Comparison of ENCODE assay signal across 11 cellular contexts in the genomic region with DNA sequence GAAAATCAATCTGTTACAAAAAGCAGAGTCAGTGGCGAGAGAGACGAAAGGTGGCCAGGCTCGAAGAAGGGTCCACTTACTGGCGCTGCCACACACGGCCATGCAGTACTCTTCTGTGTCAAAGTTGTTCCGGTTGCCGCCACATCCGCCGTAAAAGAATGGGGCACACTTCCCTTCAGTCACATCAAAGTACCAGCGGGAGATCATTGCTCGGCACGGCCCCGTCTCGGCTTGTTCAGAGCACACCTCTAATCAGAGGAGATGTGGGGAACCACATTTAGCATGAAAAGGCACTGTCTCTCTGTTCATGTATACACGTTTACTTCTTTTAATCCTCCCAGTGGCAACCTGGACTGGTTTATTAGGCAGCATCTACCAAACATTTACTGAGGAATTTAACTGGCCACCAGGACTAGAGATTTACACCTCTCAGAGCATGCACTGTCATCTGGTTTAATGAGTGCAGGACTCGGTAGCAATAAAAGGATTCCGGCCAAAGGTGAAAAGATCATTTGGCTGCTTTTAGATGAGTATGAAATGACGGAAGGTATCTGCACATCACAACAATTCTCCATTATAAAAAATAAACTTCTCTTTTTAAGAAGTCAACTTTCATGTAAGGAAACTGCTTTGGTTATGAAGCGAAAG.
DNase-seq lines count a peak whose midpoint lies in the region; ATAC-seq and TF ChIP-seq lines count a peak whose summit lies in the region.
"Had no signal": no experiment of that assay in that cellular context is flagged by ENCODE, and none has a peak within 500 bp of the region (broad histone marks: within the 10 kb centered on the region; RNA-seq: fewer than 3 reads in every experiment).

No MANE protein-coding gene starts in this region.

- H3K4me3 Mint-ChIP-seq in endodermal cell: no peak overlapping the region

- H3K4me1 Mint-ChIP-seq in endodermal cell: peaks cover 50% of the 10 kb centered on the region

- peak overlapping the region; percentile 95; the same call in 1 of the 2 replicates for H3K27ac ChIP-seq in HUES64 (ENCODE audit: low read depth, low read length)
- H3K27ac ChIP-seq in endodermal cell (ENCODE audit: low read depth, low read length): peak overlapping the region; percentile 19
- H3K27ac ChIP-seq: psoas muscle had no signal

- H3K27me3 ChIP-seq in HUES64 (ENCODE audit: insufficient read depth, low read length) (no peaks in the 10 kb centered on the region), endodermal cell (ENCODE audit: control insufficient read depth, insufficient read depth, low read length, poor library complexity, severe bottlenecking) (no peaks in the 10 kb centered on the region)

- peaks cover 65% of the 10 kb centered on the region for H3K4me1 ChIP-seq in HUES64 (ENCODE audit: insufficient read depth, low read length)
- H3K4me1 ChIP-seq in endodermal cell (ENCODE audit: control insufficient read depth, insufficient read depth, low read length): peaks cover 10% of the 10 kb centered on the region

- peaks cover 28% of the 10 kb centered on the region for H3K36me3 ChIP-seq in HUES64 (ENCODE audit: insufficient read depth, low read length)
- peaks cover 55% of the 10 kb centered on the region for H3K36me3 ChIP-seq in endodermal cell (ENCODE audit: control insufficient read depth, insufficient read depth, low read length)

- no peak for TF ChIP-seq CTCF in endodermal cell (conservative IDR thresholded peaks at IDR 0.05)

- peak overlapping the region; percentile 60 for H3K27ac Mint-ChIP-seq in endodermal cell

- DNase-seq in activated T-cell treated with anti-CD3 and anti-CD28 coated beads, Interleukin-2, amount 50 U/mL, for 1 hour: peak; percentile 19
- DNase-seq in endodermal cell (no peak), NCI-H510A treated with DMSO at 0.1 percent for 48 hours (lab: John Stamatoyannopoulos, UW) (no peak), NOMO-1 (lab: John Stamatoyannopoulos, UW; ENCODE audit: unreplicated experiment in 2 of 2) (no peak)
- peak; percentile 12 for DNase-seq in stimulated activated CD4-positive, alpha-beta T cell treated with anti-CD3 and anti-CD28 coated beads, Interleukin-4, amount 100 ng/mL, for 24 hours
- DNase-seq: Calu3, NCI-H82 had no signal

- H3K9ac ChIP-seq in HUES64 (ENCODE audit: low read depth, low read length) (no peak overlapping the region), endodermal cell (ENCODE audit: extremely low read depth, low read length, poor library complexity, severe bottlenecking) (no peak overlapping the region)

- 84% methylated on average over 18 of the region's 19 CpGs for WGBS in HUES64
- 91 to 92% methylated on average over 15 to 18 of the region's 19 CpGs for WGBS in endodermal cell (ENCODE audit: insufficient coverage in 1 of 2, insufficient read length in 1 of 2), 2 experiments

- no peaks in the 10 kb centered on the region for H3K9me3 Mint-ChIP-seq in endodermal cell

- peaks cover 42% of the 10 kb centered on the region for H3K36me3 Mint-ChIP-seq in endodermal cell (ENCODE audit: low read depth)

- no peak overlapping the region for H3K4me3 ChIP-seq in HUES64 (ENCODE audit: low read length)
- H3K4me3 ChIP-seq in endodermal cell (ENCODE audit: low read length): no peak overlapping the region
- H3K4me3 ChIP-seq: psoas muscle had no signal

- H3K27me3 Mint-ChIP-seq in endodermal cell (ENCODE audit: insufficient read depth): no peaks in the 10 kb centered on the region

- no peaks in the 10 kb centered on the region for H3K9me3 ChIP-seq in HUES64 (ENCODE audit: insufficient read depth, low read depth, low read length)
- H3K9me3 ChIP-seq in endodermal cell (ENCODE audit: control insufficient read depth, low read length): no peaks in the 10 kb centered on the region
- H3K9me3 ChIP-seq: psoas muscle had no signal

- ATAC-seq in GM19452 (IDR thresholded peaks at IDR 0.05; ENCODE audit: unreplicated experiment): no peak
- ATAC-seq in GM21576 (IDR thresholded peaks at IDR 0.05; ENCODE audit: unreplicated experiment): no peak
- ATAC-seq: psoas muscle had no signal

Comparison
In these comparisons a context has a peak if more than half of its experiments do, and no peak if none do; other contexts are left out.
1. DNase-seq: peak in activated T-cell treated with anti-CD3 and anti-CD28 coated beads, Interleukin-2, amount 50 U/mL, for 1 hour (single experiment) and stimulated activated CD4-positive, alpha-beta T cell treated with anti-CD3 and anti-CD28 coated beads, Interleukin-4, amount 100 ng/mL, for 24 hours (single experiment); none in endodermal cell (single experiment), NCI-H510A treated with DMSO at 0.1 percent for 48 hours (single experiment) and NOMO-1 (0 of 2).